In the genomic region with DNA sequence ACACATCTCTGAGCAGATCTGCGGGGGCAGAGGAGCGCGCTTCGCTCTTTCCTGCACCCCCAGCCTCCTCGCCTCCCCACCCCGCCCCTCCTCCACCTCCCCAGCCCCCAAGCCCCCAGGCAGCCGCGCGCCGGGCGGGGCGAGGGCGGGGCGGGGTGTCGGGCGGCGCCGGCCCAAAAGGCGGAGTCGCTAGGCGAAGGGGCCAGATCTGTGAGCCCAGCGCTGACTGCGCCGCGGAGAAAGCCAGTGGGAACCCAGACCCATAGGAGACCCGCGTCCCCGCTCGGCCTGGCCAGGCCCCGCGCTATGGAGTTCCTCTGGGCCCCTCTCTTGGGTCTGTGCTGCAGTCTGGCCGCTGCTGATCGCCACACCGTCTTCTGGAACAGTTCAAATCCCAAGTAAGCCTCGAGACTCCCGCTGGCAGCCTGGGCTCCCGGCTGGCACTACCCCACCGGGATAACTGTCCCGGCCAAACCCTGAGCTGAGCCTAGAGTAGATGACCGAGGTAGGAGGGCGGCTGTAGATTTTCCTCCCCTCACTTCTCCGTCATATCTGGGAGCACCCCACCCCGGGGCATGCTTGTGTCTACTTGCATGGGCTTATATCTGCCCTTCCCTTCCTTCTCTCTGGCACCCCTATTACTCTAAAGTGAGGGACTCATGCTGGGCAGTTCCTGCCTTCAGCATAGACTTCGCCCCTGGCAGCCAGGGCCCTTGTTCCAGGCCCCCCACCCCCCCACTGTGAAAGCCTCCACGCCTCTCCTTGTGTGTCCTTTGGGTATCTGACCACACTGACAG, we compare ENCODE assay signal across 8 cellular contexts.
DNase-seq lines count a peak whose midpoint lies in the region; ATAC-seq and TF ChIP-seq lines count a peak whose summit lies in the region.

EFNA1 (plus strand) TSS at position 205 of the 797 bp plus-strand sequence; CDS start at position 307, 102 bp downstream.

- H3K79me2 ChIP-seq in DOHH2 (ENCODE audit: control insufficient read depth, low read length), result no peaks in the 10 kb centered on the region

- no peaks in the 10 kb centered on the region for H3K9me2 ChIP-seq in DOHH2 (replicated peaks; ENCODE audit: control insufficient read depth, low read length)

- no peak within 1 kb of the TSS for H3K27ac ChIP-seq in DOHH2 (ENCODE audit: low read depth, low read length)

- TF ChIP-seq CTCF in DOHH2 (IDR thresholded peaks at IDR 0.05; ENCODE audit: low read depth, low read length, poor library complexity, severe bottlenecking), result no peak

- peaks cover 61% of the 10 kb centered on the region for H3K27me3 ChIP-seq in DOHH2 (ENCODE audit: control insufficient read depth, low read length)

- H3K4me3 Mint-ChIP-seq in stimulated activated naive CD8-positive, alpha-beta T cell treated with anti-CD3 and anti-CD28 coated beads, Interleukin-15, Interleukin-2, amounts not matched to agents 100 ng/mL and 50 ng/mL, for 24 hours, result peak within 1 kb of the TSS; percentile 75

- no peaks in the 10 kb centered on the region for H3K36me3 Mint-ChIP-seq in stimulated activated naive CD8-positive, alpha-beta T cell treated with anti-CD3 and anti-CD28 coated beads, Interleukin-15, Interleukin-2, amounts not matched to agents 100 ng/mL and 50 ng/mL, for 24 hours (ENCODE audit: low read depth)

- peaks cover 25% of the 10 kb centered on the region for H3K4me1 ChIP-seq in DOHH2 (ENCODE audit: control insufficient read depth, low read length)

- H3K4me1 Mint-ChIP-seq in stimulated activated naive CD8-positive, alpha-beta T cell treated with anti-CD3 and anti-CD28 coated beads, Interleukin-15, Interleukin-2, amounts not matched to agents 100 ng/mL and 50 ng/mL, for 24 hours (ENCODE audit: low read depth), result peaks cover 36% of the 10 kb centered on the region

- no peaks in the 10 kb centered on the region for H3K9me3 ChIP-seq in DOHH2 (ENCODE audit: control insufficient read depth, insufficient read depth, low read length)

- H3F3A ChIP-seq in DOHH2 (ENCODE audit: control insufficient read depth, insufficient read depth), result no peaks in the 10 kb centered on the region

- DNase-seq in NCI-H1694 treated with DMSO at 0.1 percent for 48 hours (lab: John Stamatoyannopoulos, UW), result peak; percentile 69
- peak; percentile 33 for DNase-seq in activated T-cell treated with anti-CD3 and anti-CD28 coated beads for 48 hours (ENCODE audit: low read depth)
- DNase-seq in erythroblast (lab: John Stamatoyannopoulos, UW), result peak; percentile 38 to 47
- peak; percentile 77 for DNase-seq in midbrain (lab: John Stamatoyannopoulos, UW)
- DNase-seq in NCI-H2107 (lab: John Stamatoyannopoulos, UW), result no peak

- peak within 1 kb of the TSS; percentile 36 for H3K27ac Mint-ChIP-seq in stimulated activated naive CD8-positive, alpha-beta T cell treated with anti-CD3 and anti-CD28 coated beads, Interleukin-15, Interleukin-2, amounts not matched to agents 100 ng/mL and 50 ng/mL, for 24 hours

- no peaks in the 10 kb centered on the region for H3K9me3 Mint-ChIP-seq in stimulated activated naive CD8-positive, alpha-beta T cell treated with anti-CD3 and anti-CD28 coated beads, Interleukin-15, Interleukin-2, amounts not matched to agents 100 ng/mL and 50 ng/mL, for 24 hours

- no peak for TF ChIP-seq POLR2A in erythroblast (IDR thresholded peaks at IDR 0.05; ENCODE audit: low read length)

- H3K27me3 Mint-ChIP-seq in stimulated activated naive CD8-positive, alpha-beta T cell treated with anti-CD3 and anti-CD28 coated beads, Interleukin-15, Interleukin-2, amounts not matched to agents 100 ng/mL and 50 ng/mL, for 24 hours, result peaks cover 16% of the 10 kb centered on the region

- no peak for ATAC-seq in HG02588 (IDR thresholded peaks at IDR 0.05; ENCODE audit: unreplicated experiment)

- H3K36me3 ChIP-seq in DOHH2 (ENCODE audit: control insufficient read depth, low read length), result no peaks in the 10 kb centered on the region

- peak within 1 kb of the TSS; percentile 57 for H3K4me3 ChIP-seq in DOHH2 (ENCODE audit: low read length)

- peak within 1 kb of the TSS; percentile 84 for H3K4me2 ChIP-seq in DOHH2 (ENCODE audit: low read length)

- H4K20me1 ChIP-seq in DOHH2 (ENCODE audit: control insufficient read depth, insufficient read depth, low read depth, low read length), result no peaks in the 10 kb centered on the region
